In the genomic region with DNA sequence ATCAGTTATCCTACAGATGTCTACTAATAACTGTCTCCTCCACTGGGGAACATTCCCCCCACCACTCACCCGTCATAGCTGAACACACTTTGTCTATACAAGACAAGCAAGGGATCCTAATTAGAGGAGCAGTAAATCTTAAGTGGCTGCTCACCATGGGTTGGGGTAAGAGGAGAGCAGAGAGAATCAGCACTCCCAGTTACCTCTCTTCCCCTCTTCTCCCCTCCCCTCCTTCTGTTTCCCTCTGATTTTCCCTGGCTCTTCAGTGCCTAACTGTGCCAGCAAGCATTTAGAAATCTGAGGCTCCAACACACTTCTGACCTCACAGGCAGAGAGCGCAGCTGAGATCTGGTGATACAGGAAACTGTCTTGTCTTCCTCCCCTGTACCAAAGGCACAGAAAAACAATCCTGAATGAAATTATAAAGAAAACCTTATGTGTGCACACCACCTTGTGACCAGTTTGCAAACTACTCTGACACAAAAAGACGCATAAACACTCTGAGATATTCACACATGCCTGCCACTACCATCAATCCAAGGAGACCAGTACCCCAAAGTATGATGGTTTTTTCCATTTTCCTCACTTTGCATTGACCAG, we compare ENCODE assay signal across 9 cellular contexts. TPM values are rescaled to one million over a fixed set of nuclear protein-coding genes. Genes with fewer than 3 reads are reported as not detected.
A peak's percentile ranks its signal among the peaks of the same experiment; 100 is the strongest.
DNase-seq lines count a peak whose midpoint lies in the region; ATAC-seq lines count a peak whose summit lies in the region.
"Had no signal": no experiment of that assay in that cellular context is flagged by ENCODE, and none has a peak within 500 bp of the region (broad histone marks: within the 10 kb centered on the region; RNA-seq: fewer than 3 reads in every experiment).

No MANE protein-coding gene starts in this region.

- ATAC-seq in HG02884 (IDR thresholded peaks at IDR 0.05; ENCODE audit: unreplicated experiment) = no peak

- peaks cover 5% of the 10 kb centered on the region for H3K4me1 Mint-ChIP-seq in activated T-cell treated with anti-CD3 and anti-CD28 coated beads, Interleukin-2, amount 50 U/mL, for 24 hours (ENCODE audit: low read depth)

- H3K36me3 Mint-ChIP-seq in activated T-cell treated with anti-CD3 and anti-CD28 coated beads, Interleukin-2, amount 50 U/mL, for 24 hours (ENCODE audit: low read depth) = peaks cover 6% of the 10 kb centered on the region
- H3K36me3 Mint-ChIP-seq: activated naive CD8-positive, alpha-beta T cell had no signal

- H3K27ac Mint-ChIP-seq in activated T-cell treated with anti-CD3 and anti-CD28 coated beads, Interleukin-2, amount 50 U/mL, for 24 hours = peak overlapping the region; percentile 51
- H3K27ac Mint-ChIP-seq: activated naive CD8-positive, alpha-beta T cell had no signal

- H3K9me3 Mint-ChIP-seq in activated T-cell treated with anti-CD3 and anti-CD28 coated beads, Interleukin-2, amount 50 U/mL, for 24 hours = no peaks in the 10 kb centered on the region

- no peak for DNase-seq in activated T-cell treated with anti-CD3 and anti-CD28 coated beads, Interleukin-2, amount 50 U/mL, for 24 hours
- DNase-seq in activated T-cell treated with anti-CD3 and anti-CD28 coated beads for 4 hours = no peak
- DNase-seq in NCI-H2171 (lab: John Stamatoyannopoulos, UW) = peak; percentile 1
- peak; percentile 11 for DNase-seq in brain pericyte (ENCODE audit: low read depth, low spot score)
- peak; percentile 32 for DNase-seq in pulmonary artery endothelial cell (ENCODE audit: low read depth, low spot score)
- DNase-seq in SHP77 treated with DMSO at 0.1 percent for 48 hours (lab: John Stamatoyannopoulos, UW) = no peak
- no peak for DNase-seq in cerebellum (ENCODE audit: low spot score)

- H3K4me3 Mint-ChIP-seq in activated T-cell treated with anti-CD3 and anti-CD28 coated beads, Interleukin-2, amount 50 U/mL, for 24 hours = no peak overlapping the region
- H3K4me3 Mint-ChIP-seq: activated naive CD8-positive, alpha-beta T cell had no signal

- peaks cover 4% of the 10 kb centered on the region for H3K27me3 Mint-ChIP-seq in activated T-cell treated with anti-CD3 and anti-CD28 coated beads, Interleukin-2, amount 50 U/mL, for 24 hours
- H3K27me3 Mint-ChIP-seq: activated naive CD8-positive, alpha-beta T cell had no signal

RNA-seq across cellular contexts. Expression of a gene that starts 6.7 kb away (rescaled TPM):
- 19.4 and 24.6 TPM in 2 replicates for total RNA-seq in pulmonary artery endothelial cell
- total RNA-seq in cerebellum = 11.9 TPM

Comparison
In these comparisons a context has a peak if more than half of its experiments do, and no peak if none do; other contexts are left out.
1. DNase-seq: peak in NCI-H2171 (single experiment), brain pericyte (single experiment) and pulmonary artery endothelial cell (single experiment); none in activated T-cell treated with anti-CD3 and anti-CD28 coated beads, Interleukin-2, amount 50 U/mL, for 24 hours (single experiment), activated T-cell treated with anti-CD3 and anti-CD28 coated beads for 4 hours (single experiment), SHP77 treated with DMSO at 0.1 percent for 48 hours (single experiment) and cerebellum (single experiment).